In genomic region chr3:160480931-160481330, GRCh38 we compare ENCODE assay signal across 1 cellular context.
TF ChIP-seq lines count a peak whose summit lies in the region.

No MANE protein-coding gene starts in this region.

TF ChIP-seq in WTC11, 78 proteins besides CTCF, POLR2A, EP300 and RAD21 (continued from another document):
- TF ChIP-seq STAT6 (CRISPR knock-in tag; conservative IDR thresholded peaks at IDR 0.05; ENCODE audit: low read depth) (no peak), JAZF1 (CRISPR knock-in tag; IDR thresholded peaks at IDR 0.05) (no peak), TCF7 (CRISPR knock-in tag; IDR thresholded peaks at IDR 0.05; ENCODE audit: low read depth) (no peak), IRF1 (CRISPR knock-in tag; IDR thresholded peaks at IDR 0.05) (no peak)
